ENCODE assay signal across 1 cellular context in genomic region chr2:74454654-74455511, GRCh38.
A peak's percentile ranks its signal among the peaks of the same experiment; 100 is the strongest.
TF ChIP-seq lines count a peak whose summit lies in the region.

INO80B (plus strand) TSS chr2:74455087; CDS start chr2:74455117, 30 bp downstream.

TF ChIP-seq in HepG2, 621 proteins besides CTCF, POLR2A, EP300 and RAD21 (continued from another document and continues in another):
- TF ChIP-seq NR2C2 (CRISPR knock-in tag; IDR thresholded peaks at IDR 0.05; ENCODE audit: borderline replicate concordance): peak; percentile 99
- TF ChIP-seq CC2D1A (CRISPR knock-in tag; IDR thresholded peaks at IDR 0.05): 0 out of 2 replicates have a peak, but pooled peaks have one; percentile 81
- no peak for TF ChIP-seq ZNF30 (CRISPR knock-in tag; IDR thresholded peaks at IDR 0.05)
- TF ChIP-seq PITX1 (CRISPR knock-in tag; IDR thresholded peaks at IDR 0.05): peak; percentile 81
- TF ChIP-seq KDM2A (CRISPR knock-in tag; IDR thresholded peaks at IDR 0.05; ENCODE audit: borderline replicate concordance, low read depth): peak; percentile 98
- TF ChIP-seq, protein P1, sequence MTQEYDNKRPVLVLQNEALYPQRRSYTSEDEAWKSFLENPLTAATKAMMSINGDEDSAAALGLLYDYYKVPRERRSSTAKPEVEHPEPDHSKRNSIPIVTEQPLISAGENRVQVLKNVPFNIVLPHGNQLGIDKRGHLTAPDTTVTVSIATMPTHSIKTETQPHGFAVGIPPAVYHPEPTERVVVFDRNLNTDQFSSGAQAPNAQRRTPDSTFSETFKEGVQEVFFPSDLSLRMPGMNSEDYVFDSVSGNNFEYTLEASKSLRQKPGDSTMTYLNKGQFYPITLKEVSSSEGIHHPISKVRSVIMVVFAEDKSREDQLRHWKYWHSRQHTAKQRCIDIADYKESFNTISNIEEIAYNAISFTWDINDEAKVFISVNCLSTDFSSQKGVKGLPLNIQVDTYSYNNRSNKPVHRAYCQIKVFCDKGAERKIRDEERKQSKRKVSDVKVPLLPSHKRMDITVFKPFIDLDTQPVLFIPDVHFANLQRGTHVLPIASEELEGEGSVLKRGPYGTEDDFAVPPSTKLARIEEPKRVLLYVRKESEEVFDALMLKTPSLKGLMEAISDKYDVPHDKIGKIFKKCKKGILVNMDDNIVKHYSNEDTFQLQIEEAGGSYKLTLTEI (CRISPR knock-in tag; conservative IDR thresholded peaks at IDR 0.05): no peak
- TF ChIP-seq ATF6 (CRISPR knock-in tag; conservative IDR thresholded peaks at IDR 0.05): peak; percentile 86
- TF ChIP-seq, protein P2, sequence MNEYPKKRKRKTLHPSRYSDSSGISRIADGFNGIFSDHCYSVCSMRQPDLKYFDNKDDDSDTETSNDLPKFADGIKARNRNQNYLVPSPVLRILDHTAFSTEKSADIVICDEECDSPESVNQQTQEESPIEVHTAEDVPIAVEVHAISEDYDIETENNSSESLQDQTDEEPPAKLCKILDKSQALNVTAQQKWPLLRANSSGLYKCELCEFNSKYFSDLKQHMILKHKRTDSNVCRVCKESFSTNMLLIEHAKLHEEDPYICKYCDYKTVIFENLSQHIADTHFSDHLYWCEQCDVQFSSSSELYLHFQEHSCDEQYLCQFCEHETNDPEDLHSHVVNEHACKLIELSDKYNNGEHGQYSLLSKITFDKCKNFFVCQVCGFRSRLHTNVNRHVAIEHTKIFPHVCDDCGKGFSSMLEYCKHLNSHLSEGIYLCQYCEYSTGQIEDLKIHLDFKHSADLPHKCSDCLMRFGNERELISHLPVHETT (CRISPR knock-in tag; conservative IDR thresholded peaks at IDR 0.05): peak; percentile 95
- no peak for TF ChIP-seq PAF1 (CRISPR knock-in tag; IDR thresholded peaks at IDR 0.05)
- no peak for TF ChIP-seq ZNF530 (CRISPR knock-in tag; IDR thresholded peaks at IDR 0.05; ENCODE audit: low read depth)
- TF ChIP-seq, protein P3, sequence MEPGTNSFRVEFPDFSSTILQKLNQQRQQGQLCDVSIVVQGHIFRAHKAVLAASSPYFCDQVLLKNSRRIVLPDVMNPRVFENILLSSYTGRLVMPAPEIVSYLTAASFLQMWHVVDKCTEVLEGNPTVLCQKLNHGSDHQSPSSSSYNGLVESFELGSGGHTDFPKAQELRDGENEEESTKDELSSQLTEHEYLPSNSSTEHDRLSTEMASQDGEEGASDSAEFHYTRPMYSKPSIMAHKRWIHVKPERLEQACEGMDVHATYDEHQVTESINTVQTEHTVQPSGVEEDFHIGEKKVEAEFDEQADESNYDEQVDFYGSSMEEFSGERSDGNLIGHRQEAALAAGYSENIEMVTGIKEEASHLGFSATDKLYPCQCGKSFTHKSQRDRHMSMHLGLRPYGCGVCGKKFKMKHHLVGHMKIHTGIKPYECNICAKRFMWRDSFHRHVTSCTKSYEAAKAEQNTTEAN (CRISPR knock-in tag; conservative IDR thresholded peaks at IDR 0.05): peak; percentile 63; the same call in 1 of the 2 replicates
- TF ChIP-seq, protein P4, sequence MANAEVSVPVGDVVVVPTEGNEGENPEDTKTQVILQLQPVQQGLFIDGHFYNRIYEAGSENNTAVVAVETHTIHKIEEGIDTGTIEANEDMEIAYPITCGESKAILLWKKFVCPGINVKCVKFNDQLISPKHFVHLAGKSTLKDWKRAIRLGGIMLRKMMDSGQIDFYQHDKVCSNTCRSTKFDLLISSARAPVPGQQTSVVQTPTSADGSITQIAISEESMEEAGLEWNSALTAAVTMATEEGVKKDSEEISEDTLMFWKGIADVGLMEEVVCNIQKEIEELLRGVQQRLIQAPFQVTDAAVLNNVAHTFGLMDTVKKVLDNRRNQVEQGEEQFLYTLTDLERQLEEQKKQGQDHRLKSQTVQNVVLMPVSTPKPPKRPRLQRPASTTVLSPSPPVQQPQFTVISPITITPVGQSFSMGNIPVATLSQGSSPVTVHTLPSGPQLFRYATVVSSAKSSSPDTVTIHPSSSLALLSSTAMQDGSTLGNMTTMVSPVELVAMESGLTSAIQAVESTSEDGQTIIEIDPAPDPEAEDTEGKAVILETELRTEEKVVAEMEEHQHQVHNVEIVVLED (CRISPR knock-in tag; IDR thresholded peaks at IDR 0.05; ENCODE audit: borderline replicate concordance): peak; percentile 95
- TF ChIP-seq NFYC (CRISPR knock-in tag; IDR thresholded peaks at IDR 0.05): peak; percentile 70
- no peak; the same call in 1 of the 2 replicates for TF ChIP-seq WIZ (CRISPR knock-in tag; IDR thresholded peaks at IDR 0.05)
- peak; percentile 99 for TF ChIP-seq ZNF788 (CRISPR knock-in tag; IDR thresholded peaks at IDR 0.05; ENCODE audit: borderline replicate concordance)
- peak; percentile 99 for TF ChIP-seq SMAD3 (CRISPR knock-in tag; IDR thresholded peaks at IDR 0.05)
- TF ChIP-seq ZBTB7B (CRISPR knock-in tag; IDR thresholded peaks at IDR 0.05): peak; percentile 76; the same call in 1 of the 2 replicates
- TF ChIP-seq RARA (CRISPR knock-in tag; IDR thresholded peaks at IDR 0.05): peak; percentile 72
- TF ChIP-seq, protein P5, sequence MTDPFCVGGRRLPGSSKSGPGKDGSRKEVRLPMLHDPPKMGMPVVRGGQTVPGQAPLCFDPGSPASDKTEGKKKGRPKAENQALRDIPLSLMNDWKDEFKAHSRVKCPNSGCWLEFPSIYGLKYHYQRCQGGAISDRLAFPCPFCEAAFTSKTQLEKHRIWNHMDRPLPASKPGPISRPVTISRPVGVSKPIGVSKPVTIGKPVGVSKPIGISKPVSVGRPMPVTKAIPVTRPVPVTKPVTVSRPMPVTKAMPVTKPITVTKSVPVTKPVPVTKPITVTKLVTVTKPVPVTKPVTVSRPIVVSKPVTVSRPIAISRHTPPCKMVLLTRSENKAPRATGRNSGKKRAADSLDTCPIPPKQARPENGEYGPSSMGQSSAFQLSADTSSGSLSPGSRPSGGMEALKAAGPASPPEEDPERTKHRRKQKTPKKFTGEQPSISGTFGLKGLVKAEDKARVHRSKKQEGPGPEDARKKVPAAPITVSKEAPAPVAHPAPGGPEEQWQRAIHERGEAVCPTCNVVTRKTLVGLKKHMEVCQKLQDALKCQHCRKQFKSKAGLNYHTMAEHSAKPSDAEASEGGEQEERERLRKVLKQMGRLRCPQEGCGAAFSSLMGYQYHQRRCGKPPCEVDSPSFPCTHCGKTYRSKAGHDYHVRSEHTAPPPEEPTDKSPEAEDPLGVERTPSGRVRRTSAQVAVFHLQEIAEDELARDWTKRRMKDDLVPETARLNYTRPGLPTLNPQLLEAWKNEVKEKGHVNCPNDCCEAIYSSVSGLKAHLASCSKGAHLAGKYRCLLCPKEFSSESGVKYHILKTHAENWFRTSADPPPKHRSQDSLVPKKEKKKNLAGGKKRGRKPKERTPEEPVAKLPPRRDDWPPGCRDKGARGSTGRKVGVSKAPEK (CRISPR knock-in tag; IDR thresholded peaks at IDR 0.05; ENCODE audit: borderline replicate concordance): peak; percentile 68; the same call in 1 of the 2 replicates
- TF ChIP-seq ZNF576 (CRISPR knock-in tag; IDR thresholded peaks at IDR 0.05): no peak
- TF ChIP-seq FOXK1 (CRISPR knock-in tag; IDR thresholded peaks at IDR 0.05; ENCODE audit: borderline replicate concordance, low read depth): peak; percentile 98
- TF ChIP-seq ZBTB39 (CRISPR knock-in tag; IDR thresholded peaks at IDR 0.05): 0 out of 2 replicates have a peak, but pooled peaks have one; percentile 51
- TF ChIP-seq, protein P6, sequence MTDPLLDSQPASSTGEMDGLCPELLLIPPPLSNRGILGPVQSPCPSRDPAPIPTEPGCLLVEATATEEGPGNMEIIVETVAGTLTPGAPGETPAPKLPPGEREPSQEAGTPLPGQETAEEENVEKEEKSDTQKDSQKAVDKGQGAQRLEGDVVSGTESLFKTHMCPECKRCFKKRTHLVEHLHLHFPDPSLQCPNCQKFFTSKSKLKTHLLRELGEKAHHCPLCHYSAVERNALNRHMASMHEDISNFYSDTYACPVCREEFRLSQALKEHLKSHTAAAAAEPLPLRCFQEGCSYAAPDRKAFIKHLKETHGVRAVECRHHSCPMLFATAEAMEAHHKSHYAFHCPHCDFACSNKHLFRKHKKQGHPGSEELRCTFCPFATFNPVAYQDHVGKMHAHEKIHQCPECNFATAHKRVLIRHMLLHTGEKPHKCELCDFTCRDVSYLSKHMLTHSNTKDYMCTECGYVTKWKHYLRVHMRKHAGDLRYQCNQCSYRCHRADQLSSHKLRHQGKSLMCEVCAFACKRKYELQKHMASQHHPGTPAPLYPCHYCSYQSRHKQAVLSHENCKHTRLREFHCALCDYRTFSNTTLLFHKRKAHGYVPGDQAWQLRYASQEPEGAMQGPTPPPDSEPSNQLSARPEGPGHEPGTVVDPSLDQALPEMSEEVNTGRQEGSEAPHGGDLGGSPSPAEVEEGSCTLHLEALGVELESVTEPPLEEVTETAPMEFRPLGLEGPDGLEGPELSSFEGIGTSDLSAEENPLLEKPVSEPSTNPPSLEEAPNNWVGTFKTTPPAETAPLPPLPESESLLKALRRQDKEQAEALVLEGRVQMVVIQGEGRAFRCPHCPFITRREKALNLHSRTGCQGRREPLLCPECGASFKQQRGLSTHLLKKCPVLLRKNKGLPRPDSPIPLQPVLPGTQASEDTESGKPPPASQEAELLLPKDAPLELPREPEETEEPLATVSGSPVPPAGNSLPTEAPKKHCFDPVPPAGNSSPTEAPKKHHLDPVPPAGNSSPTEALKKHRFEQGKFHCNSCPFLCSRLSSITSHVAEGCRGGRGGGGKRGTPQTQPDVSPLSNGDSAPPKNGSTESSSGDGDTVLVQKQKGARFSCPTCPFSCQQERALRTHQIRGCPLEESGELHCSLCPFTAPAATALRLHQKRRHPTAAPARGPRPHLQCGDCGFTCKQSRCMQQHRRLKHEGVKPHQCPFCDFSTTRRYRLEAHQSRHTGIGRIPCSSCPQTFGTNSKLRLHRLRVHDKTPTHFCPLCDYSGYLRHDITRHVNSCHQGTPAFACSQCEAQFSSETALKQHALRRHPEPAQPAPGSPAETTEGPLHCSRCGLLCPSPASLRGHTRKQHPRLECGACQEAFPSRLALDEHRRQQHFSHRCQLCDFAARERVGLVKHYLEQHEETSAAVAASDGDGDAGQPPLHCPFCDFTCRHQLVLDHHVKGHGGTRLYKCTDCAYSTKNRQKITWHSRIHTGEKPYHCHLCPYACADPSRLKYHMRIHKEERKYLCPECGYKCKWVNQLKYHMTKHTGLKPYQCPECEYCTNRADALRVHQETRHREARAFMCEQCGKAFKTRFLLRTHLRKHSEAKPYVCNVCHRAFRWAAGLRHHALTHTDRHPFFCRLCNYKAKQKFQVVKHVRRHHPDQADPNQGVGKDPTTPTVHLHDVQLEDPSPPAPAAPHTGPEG (CRISPR knock-in tag; IDR thresholded peaks at IDR 0.05): peak; percentile 75
- no peak for TF ChIP-seq TBP (CRISPR knock-in tag; IDR thresholded peaks at IDR 0.05)
- no peak; the same call in 1 of the 2 replicates for TF ChIP-seq CBX2 (IDR thresholded peaks at IDR 0.05; ENCODE audit: low read depth, low read length)
- TF ChIP-seq CBX2 (CRISPR knock-in tag; IDR thresholded peaks at IDR 0.05; ENCODE audit: low read depth): no peak
- peak; percentile 94 for TF ChIP-seq U2AF1 (optimal IDR thresholded peaks at IDR 0.05; ENCODE audit: low read depth, low read length)
- TF ChIP-seq CREB3 (CRISPR knock-in tag; IDR thresholded peaks at IDR 0.05): no peak
- peak; percentile 68; the same call in 1 of the 2 replicates for TF ChIP-seq IRF9 (CRISPR knock-in tag; IDR thresholded peaks at IDR 0.05; ENCODE audit: borderline replicate concordance)
- peak; percentile 92 for TF ChIP-seq RXRB (CRISPR knock-in tag; IDR thresholded peaks at IDR 0.05; ENCODE audit: borderline replicate concordance)
- TF ChIP-seq ZNF761 (CRISPR knock-in tag; conservative IDR thresholded peaks at IDR 0.05): 0 out of 2 replicates have a peak, but pooled peaks have one; percentile 40
- peak; percentile 91 for TF ChIP-seq DNMT3B (CRISPR knock-in tag; conservative IDR thresholded peaks at IDR 0.05)
